1 cellular context compared by ENCODE assay signal in genomic region chr2:9778471-9779402, GRCh38.
TF ChIP-seq lines count a peak whose summit lies in the region.

No MANE protein-coding gene starts in this region.

TF ChIP-seq in HepG2, 621 proteins besides CTCF, POLR2A, EP300 and RAD21 (continued from another document):
- TF ChIP-seq TIGD3 (CRISPR knock-in tag; IDR thresholded peaks at IDR 0.05; ENCODE audit: borderline replicate concordance) (0 out of 2 replicates have a peak, but pooled peaks have one; percentile 27), ZZZ3 (CRISPR knock-in tag; IDR thresholded peaks at IDR 0.05; ENCODE audit: borderline replicate concordance) (0 out of 2 replicates have a peak, but pooled peaks have one; percentile 29), STAG1 (CRISPR knock-in tag; IDR thresholded peaks at IDR 0.05) (no peak), ZNF343 (CRISPR knock-in tag; IDR thresholded peaks at IDR 0.05) (no peak)
